10 cellular contexts compared by ENCODE assay signal in genomic region chr17:45298546-45299285, GRCh38. TPM values are rescaled to one million over a fixed set of nuclear protein-coding genes. Genes with fewer than 3 reads are reported as not detected.
DNase-seq lines count a peak whose midpoint lies in the region; ATAC-seq and TF ChIP-seq lines count a peak whose summit lies in the region.
"Had no signal": no experiment of that assay in that cellular context is flagged by ENCODE, and none has a peak within 500 bp of the region (broad histone marks: within the 10 kb centered on the region; RNA-seq: fewer than 3 reads in every experiment).

No MANE protein-coding gene starts in this region.

- H3K4me2 ChIP-seq in mesenchymal stem cell (ENCODE audit: low read length, poor library complexity, severe bottlenecking) (no peak overlapping the region), GM23338 (no peak overlapping the region)

- H3K4me1 ChIP-seq in heart right ventricle (peaks cover 44 to 100% (median 96%) of the 10 kb centered on the region in 9 donors), mesenchymal stem cell (ENCODE audit: control insufficient read depth, insufficient read depth, low read depth, low read length) (peaks cover 35% of the 10 kb centered on the region), GM23338 (ENCODE audit: insufficient read depth) (no peaks in the 10 kb centered on the region)

- H3K79me2 ChIP-seq in GM23338 (replicated peaks; ENCODE audit: insufficient read depth), result peaks cover 1% of the 10 kb centered on the region; the same call in 1 of the 2 replicates

- no peaks in the 10 kb centered on the region for H3K9me2 ChIP-seq in GM23338 (ENCODE audit: insufficient read depth)

- no peak overlapping the region for H2BK15ac ChIP-seq in mesenchymal stem cell (ENCODE audit: low read depth, poor library complexity, severe bottlenecking)

- peak overlapping the region; percentile 29 to 87 for H2BK12ac ChIP-seq in mesenchymal stem cell (ENCODE audit: low read length in 2 of 2)

- WGBS in heart right ventricle, 2 donors, result 62 to 64% methylated on average over 8 of the region's 8 CpGs
- 93% methylated on average over 8 of the region's 8 CpGs for WGBS in mesenchymal stem cell

- peak overlapping the region; percentile 14 for H4K91ac ChIP-seq in mesenchymal stem cell (ENCODE audit: low read length)

- peak overlapping the region in 1 of 2 experiments; percentile 32 for H3K4ac ChIP-seq in mesenchymal stem cell (ENCODE audit: low read depth in 1 of 2, low read length in 2 of 2)

- 0 out of 2 replicates have a peak, but pooled peaks cover 4% of the 10 kb centered on the region for H3F3A ChIP-seq in GM23338 (replicated peaks; ENCODE audit: low read depth)

- no peak for DNase-seq in heart right ventricle
- DNase-seq in cardiac septum (ENCODE audit: low spot score), result no peak
- DNase-seq in activated CD8-positive, alpha-beta T cell treated with anti-CD3 and anti-CD28 coated beads for 36 hours, result no peak
- no peak for DNase-seq in mesenchymal stem cell
- no peak for DNase-seq in NCI-H2029 treated with DMSO at 0.1 percent for 48 hours (lab: John Stamatoyannopoulos, UW)
- no peak for DNase-seq in amniotic stem cell (lab: John Stamatoyannopoulos, UW)
- DNase-seq in GM23338 (ENCODE audit: low spot score), result no peak
- DNase-seq in GF-D8 (lab: John Stamatoyannopoulos, UW), result no peak
- DNase-seq: SJCRH30 had no signal

- H3K27ac ChIP-seq in heart right ventricle (peak overlapping the region in 9 of 10 donors; percentile 41 to 89 (median 76)), mesenchymal stem cell (ENCODE audit: low read length, poor library complexity, severe bottlenecking) (peak overlapping the region; percentile 59), GM23338 (ENCODE audit: low read depth) (no peak overlapping the region)
- H3K27ac ChIP-seq: SJCRH30 had no signal

- TF ChIP-seq CTCF in heart right ventricle (IDR thresholded peaks at IDR 0.05), result no peak
- TF ChIP-seq CTCF in activated CD8-positive, alpha-beta T cell treated with anti-CD3 and anti-CD28 coated beads for 36 hours (IDR thresholded peaks at IDR 0.05), result no peak
- TF ChIP-seq CTCF in GM23338 (conservative IDR thresholded peaks at IDR 0.05; ENCODE audit: low read depth in 2 of 2), result no peak

- no peak overlapping the region for H2AFZ ChIP-seq in mesenchymal stem cell (ENCODE audit: low read depth, low read length)
- no peak overlapping the region for H2AFZ ChIP-seq in GM23338

- no peak overlapping the region for H2BK120ac ChIP-seq in mesenchymal stem cell (ENCODE audit: low read depth, low read length)

- H3K23ac ChIP-seq in mesenchymal stem cell (ENCODE audit: low read length in 2 of 2), result no peak overlapping the region

- intact Hi-C loops in heart right ventricle (cut with DNase I), result loop anchor here in 1 of 10 donors (5.0 kb wide), 1 partner anchor 84 kb away; no protein-coding TSS in a partner anchor
- intact Hi-C loops in cardiac septum (cut with DNase I), result no loop called here
- intact Hi-C loops in activated CD8-positive, alpha-beta T cell treated with anti-CD3 and anti-CD28 coated beads for 36 hours (cut with micrococcal nuclease), result no loop called here

- H4K20me1 ChIP-seq in GM23338 (replicated peaks; ENCODE audit: insufficient read depth), result peaks cover 4% of the 10 kb centered on the region

- peaks cover 0 to 3% (median 0%) of the 10 kb centered on the region in 9 donors for H3K36me3 ChIP-seq in heart right ventricle
- H3K36me3 ChIP-seq in mesenchymal stem cell (ENCODE audit: control insufficient read depth in 1 of 2, insufficient read depth in 2 of 2, low read depth in 1 of 2, low read length in 2 of 2), result peaks cover 0 to 14% of the 10 kb centered on the region in 2 experiments
- H3K36me3 ChIP-seq in GM23338 (ENCODE audit: insufficient read depth), result no peaks in the 10 kb centered on the region
- H3K36me3 ChIP-seq: SJCRH30 had no signal

- H4K8ac ChIP-seq in mesenchymal stem cell (ENCODE audit: low read length), result peak overlapping the region; percentile 73

- peak overlapping the region in 1 of 2 experiments; percentile 31 for H3K18ac ChIP-seq in mesenchymal stem cell (ENCODE audit: low read depth in 1 of 2, low read length in 2 of 2)

- CTCF ChIA-PET in activated CD8-positive, alpha-beta T cell treated with anti-CD3 and anti-CD28 coated beads for 36 hours (lab: Charles Lee), result interaction anchor here (0.8 to 3.0 kb wide), 7 partner anchors 13 to 93 kb away, joined by 3 to 16 read pairs (median 4); partner anchors contain the start of gene MAP3K14

- peaks cover 4% of the 10 kb centered on the region for H3K9me3 Mint-ChIP-seq in activated CD8-positive, alpha-beta T cell treated with anti-CD3 and anti-CD28 coated beads for 36 hours
- no peaks in the 10 kb centered on the region for H3K9me3 Mint-ChIP-seq in GM23338

- no peak overlapping the region for H2BK5ac ChIP-seq in mesenchymal stem cell (ENCODE audit: low read depth, low read length, poor library complexity, severe bottlenecking)

- H3K4me3 ChIP-seq in heart right ventricle (no peak overlapping the region), mesenchymal stem cell (ENCODE audit: insufficient read depth in 1 of 2, low read depth in 1 of 2, low read length in 2 of 2) (no peak overlapping the region), GM23338 (no peak overlapping the region)
- H3K4me3 ChIP-seq: SJCRH30 had no signal

- POLR2A ChIA-PET in activated CD8-positive, alpha-beta T cell treated with anti-CD3 and anti-CD28 coated beads for 36 hours (lab: Charles Lee), result interaction anchor here (0.8 to 11.5 kb wide), 4 partner anchors 16 to 94 kb away, joined by 3 to 151 read pairs (median 4); partner anchors contain the start of gene MAP3K14

- H3K36me3 Mint-ChIP-seq in activated CD8-positive, alpha-beta T cell treated with anti-CD3 and anti-CD28 coated beads for 36 hours (ENCODE audit: low read depth), result peaks cover 58% of the 10 kb centered on the region
- no peaks in the 10 kb centered on the region; the same call in 2 of the 3 replicates for H3K36me3 Mint-ChIP-seq in GM23338 (ENCODE audit: low read depth)

- peak overlapping the region in 1 of 2 experiments; percentile 69 for H3K14ac ChIP-seq in mesenchymal stem cell (ENCODE audit: low read length in 2 of 2)

- peak overlapping the region; percentile 13 for H3K9ac ChIP-seq in mesenchymal stem cell (ENCODE audit: low read length)

- H3K27me3 ChIP-seq in heart right ventricle, result no peaks in the 10 kb centered on the region
- no peaks in the 10 kb centered on the region for H3K27me3 ChIP-seq in mesenchymal stem cell (ENCODE audit: control insufficient read depth in 1 of 2, insufficient read depth in 1 of 2, low read length in 2 of 2)
- no peaks in the 10 kb centered on the region for H3K27me3 ChIP-seq in GM23338 (ENCODE audit: insufficient read depth)
- H3K27me3 ChIP-seq: SJCRH30 had no signal

- no peaks in the 10 kb centered on the region for H3K79me1 ChIP-seq in mesenchymal stem cell (replicated peaks; ENCODE audit: low read length, poor library complexity, severe bottlenecking)

- no peaks in the 10 kb centered on the region for H3K27me3 Mint-ChIP-seq in activated CD8-positive, alpha-beta T cell treated with anti-CD3 and anti-CD28 coated beads for 36 hours
- H3K27me3 Mint-ChIP-seq in GM23338 (ENCODE audit: insufficient read depth, low read depth, poor library complexity), result peaks cover 4% of the 10 kb centered on the region

- H3K9me3 ChIP-seq in heart right ventricle, result no peaks in the 10 kb centered on the region
- no peaks in the 10 kb centered on the region for H3K9me3 ChIP-seq in mesenchymal stem cell (ENCODE audit: control insufficient read depth, low read length)
- H3K9me3 ChIP-seq: SJCRH30 had no signal

- no peak overlapping the region for H3K4me3 Mint-ChIP-seq in activated CD8-positive, alpha-beta T cell treated with anti-CD3 and anti-CD28 coated beads for 36 hours
- H3K4me3 Mint-ChIP-seq in GM23338, result no peak overlapping the region

- peak overlapping the region; percentile 48 for H3K27ac Mint-ChIP-seq in activated CD8-positive, alpha-beta T cell treated with anti-CD3 and anti-CD28 coated beads for 36 hours
- H3K27ac Mint-ChIP-seq in GM23338, result no peak overlapping the region

- no peak for ATAC-seq in heart right ventricle
- ATAC-seq in activated CD8-positive, alpha-beta T cell treated with anti-CD3 and anti-CD28 coated beads for 36 hours, result peak; percentile 32
- no peak for ATAC-seq in GM23338

- H3K4me1 Mint-ChIP-seq in activated CD8-positive, alpha-beta T cell treated with anti-CD3 and anti-CD28 coated beads for 36 hours (ENCODE audit: low read depth), result peaks cover 82% of the 10 kb centered on the region
- H3K4me1 Mint-ChIP-seq in GM23338, result peaks cover 6% of the 10 kb centered on the region; the same call in 2 of the 3 replicates

- peak overlapping the region; percentile 25 for H2AK5ac ChIP-seq in mesenchymal stem cell (ENCODE audit: low read length, severe bottlenecking)

TF ChIP-seq in GM23338, 12 proteins besides CTCF, POLR2A, EP300 and RAD21 (continues in another document):
- TF ChIP-seq EZH2phosphoT487 (IDR thresholded peaks at IDR 0.05; ENCODE audit: unreplicated experiment), result no peak

RNA-seq across cellular contexts. Expression of gene MAP3K14, which starts 18.1 kb away (rescaled TPM):
- total RNA-seq in heart right ventricle, result 10 to 100 TPM in 9 of 10 donors, 1 to 10 TPM in 1; 6.7 to 24.1 (median 12.6) TPM
- 10 to 100 TPM in 1 of 2 donors, 1 to 10 TPM in 1; 7.9 to 15.9 TPM for polyA plus RNA-seq in heart right ventricle
- 14.6 TPM for total RNA-seq in cardiac septum
- total RNA-seq in activated CD8-positive, alpha-beta T cell treated with anti-CD3 and anti-CD28 coated beads for 36 hours, result 10 to 100 TPM; 31.6 to 31.9 TPM
- polyA plus RNA-seq in mesenchymal stem cell (2013, experiment 1 of 2), result 1.1 TPM
- polyA plus RNA-seq in mesenchymal stem cell (2013, experiment 2 of 2), result 1.4 TPM
- total RNA-seq in GM23338 (2014; rRNA removed; shearing (Covaris generic)), result 3.9 and 4.9 TPM in 2 replicates
- 1.3 and 1.4 TPM in 2 replicates for polyA plus RNA-seq in GM23338 (2016; fragmentation: Nextera tagmentation; extraction: Ambion mirVana)

RNA-seq across cellular contexts. Expression of gene SPATA32, which starts 36.8 kb away (rescaled TPM):
- total RNA-seq in heart right ventricle, result under 1 TPM in 2 of 10 donors, not detected in 8; 0.13 to 0.16 TPM
- not detected for polyA plus RNA-seq in heart right ventricle
- total RNA-seq in cardiac septum, result not detected
- under 1 TPM; 0.27 to 0.63 TPM for total RNA-seq in activated CD8-positive, alpha-beta T cell treated with anti-CD3 and anti-CD28 coated beads for 36 hours
- not detected for polyA plus RNA-seq in mesenchymal stem cell (2013, experiment 1 of 2)
- not detected for polyA plus RNA-seq in mesenchymal stem cell (2013, experiment 2 of 2)
- not detected in 2 replicates for total RNA-seq in GM23338 (2014; rRNA removed; shearing (Covaris generic))
- 0.23 TPM in 1 of 2 replicates, not detected in the other for polyA plus RNA-seq in GM23338 (2016; fragmentation: Nextera tagmentation; extraction: Ambion mirVana)
- polyA plus RNA-seq: neural cell had no signal
